In the genomic region with DNA sequence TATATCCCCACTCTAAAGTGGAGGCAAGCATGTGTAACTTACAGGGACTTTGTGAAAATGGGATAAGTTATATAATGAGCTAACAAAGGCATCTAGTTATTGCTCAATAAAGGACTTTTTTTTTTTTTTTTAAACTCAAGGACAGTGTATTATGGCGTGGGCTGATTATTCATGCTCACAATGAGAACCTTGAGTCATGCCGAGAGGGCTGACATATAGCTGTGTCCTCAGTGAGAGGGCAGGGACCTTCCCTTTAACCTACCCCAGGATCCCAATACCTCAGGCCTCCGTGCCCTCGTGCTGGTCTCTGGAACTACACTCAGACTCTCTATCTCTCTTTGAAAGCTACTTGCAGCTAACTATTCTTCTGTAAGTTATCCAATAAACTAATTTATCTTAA, we compare ENCODE assay signal across 8 cellular contexts.
DNase-seq lines count a peak whose midpoint lies in the region; ATAC-seq and TF ChIP-seq lines count a peak whose summit lies in the region.

No MANE protein-coding gene starts in this region.

- peaks cover 4% of the 10 kb centered on the region for H3K27me3 Mint-ChIP-seq in endothelial cell (ENCODE audit: unreplicated experiment)

- no peak overlapping the region for H3K4me3 ChIP-seq in cardiac fibroblast (replicated peaks in 1 of 2; ENCODE audit: low read depth in 2 of 2, low read length in 2 of 2)

- H3K4me1 Mint-ChIP-seq in endothelial cell (ENCODE audit: unreplicated experiment) = peaks cover 4% of the 10 kb centered on the region

- H3K36me3 Mint-ChIP-seq in endothelial cell (ENCODE audit: low read depth, unreplicated experiment) = no peaks in the 10 kb centered on the region

- no peak overlapping the region for H3K4me3 Mint-ChIP-seq in endothelial cell (ENCODE audit: unreplicated experiment)

- no peaks in the 10 kb centered on the region for H3K9me3 Mint-ChIP-seq in endothelial cell (ENCODE audit: unreplicated experiment)

- no peak overlapping the region for H3K27ac Mint-ChIP-seq in endothelial cell (ENCODE audit: unreplicated experiment)

- DNase-seq in EL = peak; percentile 27
- DNase-seq in HPDE6-E6E7 (ENCODE audit: extremely low spot score) = peak; percentile 23
- peak; percentile 73 to 95 for DNase-seq in cardiac fibroblast (ENCODE audit: low read depth in 2 of 2)
- peak; percentile 50 for DNase-seq in smooth muscle cell of the brain vasculature (ENCODE audit: low read depth, low spot score)
- no peak for DNase-seq in globus pallidus (ENCODE audit: low spot score)
- no peak for DNase-seq in NCI-H510A treated with DMSO at 0.1 percent for 48 hours (lab: John Stamatoyannopoulos, UW)
- DNase-seq in endothelial cell (ENCODE audit: low spot score) = no peak

- no peak for TF ChIP-seq CTCF in cardiac fibroblast (IDR thresholded peaks at IDR 0.05; ENCODE audit: low read depth, low read length)
- TF ChIP-seq CTCF in endothelial cell (IDR thresholded peaks at IDR 0.05; ENCODE audit: unreplicated experiment) = no peak

- ATAC-seq in GM21825 (IDR thresholded peaks at IDR 0.05; ENCODE audit: unreplicated experiment) = no peak

Comparison
In these comparisons a context has a peak if more than half of its experiments do, and no peak if none do; other contexts are left out.
1. DNase-seq: peak in EL (single experiment), HPDE6-E6E7 (single experiment), cardiac fibroblast (2 of 2) and smooth muscle cell of the brain vasculature (single experiment); none in globus pallidus (single experiment), NCI-H510A treated with DMSO at 0.1 percent for 48 hours (single experiment) and endothelial cell (single experiment).